1 cellular context compared by ENCODE assay signal in genomic region chr6:36962874-36963273, GRCh38.
TF ChIP-seq lines count a peak whose summit lies in the region.

No MANE protein-coding gene starts in this region.

TF ChIP-seq in neural cell, 6 proteins besides CTCF, POLR2A, EP300 and RAD21 (continued from another document):
- TF ChIP-seq REST (IDR thresholded peaks at IDR 0.05; ENCODE audit: borderline replicate concordance), result no peak
